Comparison of ENCODE assay signal across 24 cellular contexts in the genomic region with DNA sequence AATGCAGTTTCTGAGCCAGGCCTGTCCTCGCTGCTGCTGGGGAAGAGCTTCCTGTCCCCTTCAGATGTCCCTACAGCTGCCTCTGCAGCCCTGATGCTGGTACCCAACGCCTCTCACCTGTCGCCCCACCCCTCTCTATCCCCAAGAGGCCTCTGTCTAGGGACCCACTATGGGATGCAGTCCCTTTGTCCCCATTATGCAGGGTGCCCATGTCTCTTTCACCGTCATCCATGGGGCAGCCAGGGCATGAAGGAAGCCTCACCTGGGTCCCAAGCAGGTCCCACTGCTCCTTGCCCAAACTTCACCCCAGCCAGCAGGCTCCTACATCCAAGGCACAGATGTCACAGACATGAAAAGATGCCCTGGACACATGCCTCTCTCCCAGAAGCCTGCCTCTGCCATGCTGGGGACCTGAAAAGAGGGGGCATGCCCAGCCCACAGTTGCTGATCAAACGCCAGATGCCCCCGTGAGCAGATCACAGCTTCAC.
DNase-seq lines count a peak whose midpoint lies in the region; ATAC-seq and TF ChIP-seq lines count a peak whose summit lies in the region.
"Had no signal": no experiment of that assay in that cellular context is flagged by ENCODE, and none has a peak within 500 bp of the region (broad histone marks: within the 10 kb centered on the region; RNA-seq: fewer than 3 reads in every experiment).

No MANE protein-coding gene starts in this region.

- intact Hi-C loops in left cardiac atrium (cut with DNase I) (no loop called here), left ventricle myocardium superior (cut with micrococcal nuclease) (no loop called here), uterus (cut with DNase I; ENCODE audit: low total_unique reads) (no loop called here)

- TF ChIP-seq CTCF in chondrocyte (IDR thresholded peaks at IDR 0.05) (no peak), nephron (IDR thresholded peaks at IDR 0.05; ENCODE audit: unreplicated experiment in 3 of 3) (no peak), uterus (IDR thresholded peaks at IDR 0.05) (no peak)

- H3K27me3 Mint-ChIP-seq in chondrocyte (ENCODE audit: low read depth): no peaks in the 10 kb centered on the region
- peaks cover 4% of the 10 kb centered on the region for H3K27me3 Mint-ChIP-seq in nephron (ENCODE audit: low read depth)
- H3K27me3 Mint-ChIP-seq: activated CD4-positive, alpha-beta T cell treated with anti-CD3 and anti-CD28 coated beads, Interleukin-2, amount 10 ng/mL, durations not matched to agents 7 days and 5 days had no signal

- H3K4me3 Mint-ChIP-seq in chondrocyte (ENCODE audit: unreplicated experiment): no peak overlapping the region
- peak overlapping the region in 2 of 3 experiments; percentile 5 to 32 for H3K4me3 Mint-ChIP-seq in nephron
- H3K4me3 Mint-ChIP-seq: activated CD4-positive, alpha-beta T cell treated with anti-CD3 and anti-CD28 coated beads, Interleukin-2, amount 10 ng/mL, durations not matched to agents 7 days and 5 days; CD14-positive monocyte; immature natural killer cell had no signal

- no peaks in the 10 kb centered on the region for H3K27me3 ChIP-seq in uterus
- H3K27me3 ChIP-seq: MG63, SJSA1 had no signal

- H3K9me3 ChIP-seq in uterus: no peaks in the 10 kb centered on the region
- H3K9me3 ChIP-seq: MG63 had no signal

- peaks cover 21 to 25% of the 10 kb centered on the region in 2 donors for H3K4me1 ChIP-seq in uterus

- peak; percentile 14 for DNase-seq in left cardiac atrium
- DNase-seq in left ventricle myocardium superior: no peak
- DNase-seq in chondrocyte (ENCODE audit: low spot score): peak; percentile 50
- DNase-seq in uterus: peak in 1 of 2 donors; percentile 18
- no peak for DNase-seq in stimulated activated naive CD8-positive, alpha-beta T cell treated with anti-CD3 and anti-CD28 coated beads, Interleukin-15, Interleukin-2, amounts not matched to agents 100 U/mL and 50 U/mL, for 24 hours
- DNase-seq: activated CD4-positive, alpha-beta T cell treated with anti-CD3 and anti-CD28 coated beads, Interleukin-2, amount 10 ng/mL, durations not matched to agents 7 days and 5 days; caudate nucleus; foreskin fibroblast; immature natural killer cell; MG63; NCI-H1436; NCI-H510A treated with DMSO at 0.1 percent for 48 hours; NK-92 treated with Interleukin-12 subunit alpha and Interleukin-12 subunit beta, amount 100 ng/mL, for 24 hours; stimulated activated CD8-positive, alpha-beta memory T cell treated with anti-CD3 and anti-CD28 coated beads, Interleukin-4, amount 100 ng/mL, for 48 hours; T-helper 2 cell had no signal

- no peak overlapping the region for H3K27ac Mint-ChIP-seq in chondrocyte (ENCODE audit: unreplicated experiment)
- peak overlapping the region in 2 of 3 experiments; percentile 71 to 99 for H3K27ac Mint-ChIP-seq in nephron
- H3K27ac Mint-ChIP-seq: activated CD4-positive, alpha-beta T cell treated with anti-CD3 and anti-CD28 coated beads, Interleukin-2, amount 10 ng/mL, durations not matched to agents 7 days and 5 days; CD14-positive monocyte; immature natural killer cell had no signal

- no peaks in the 10 kb centered on the region for H3K36me3 ChIP-seq in uterus
- H3K36me3 ChIP-seq: SJSA1 had no signal

- peaks cover 44% of the 10 kb centered on the region for H3K4me1 Mint-ChIP-seq in chondrocyte (ENCODE audit: low read depth)
- H3K4me1 Mint-ChIP-seq in nephron: peaks cover 68% of the 10 kb centered on the region
- H3K4me1 Mint-ChIP-seq: activated CD4-positive, alpha-beta T cell treated with anti-CD3 and anti-CD28 coated beads, Interleukin-2, amount 10 ng/mL, durations not matched to agents 7 days and 5 days; CD14-positive monocyte; immature natural killer cell had no signal

- no peak overlapping the region for H3K4me3 ChIP-seq in uterus
- H3K4me3 ChIP-seq: dorsolateral prefrontal cortex, K562, lung, MG63, SJSA1 had no signal

- H3K27ac ChIP-seq in uterus: peak overlapping the region; percentile 88 to 91
- H3K27ac ChIP-seq: dorsolateral prefrontal cortex, SJSA1 had no signal

- ATAC-seq in left cardiac atrium (no peak), left ventricle myocardium superior (no peak), GM18861 (IDR thresholded peaks at IDR 0.05; ENCODE audit: unreplicated experiment) (no peak), HG03196 (IDR thresholded peaks at IDR 0.05; ENCODE audit: unreplicated experiment) (no peak)
- no peak for ATAC-seq in stimulated activated naive CD8-positive, alpha-beta T cell treated with anti-CD3 and anti-CD28 coated beads, Interleukin-15, Interleukin-2, amounts not matched to agents 100 U/mL and 50 U/mL, for 24 hours
- ATAC-seq: K562, right cardiac atrium had no signal

- H3K9me3 Mint-ChIP-seq in chondrocyte (ENCODE audit: low read depth): no peaks in the 10 kb centered on the region
- H3K9me3 Mint-ChIP-seq in nephron: no peaks in the 10 kb centered on the region
- H3K9me3 Mint-ChIP-seq: activated CD4-positive, alpha-beta T cell treated with anti-CD3 and anti-CD28 coated beads, Interleukin-2, amount 10 ng/mL, durations not matched to agents 7 days and 5 days; CD14-positive monocyte; immature natural killer cell had no signal

- TF ChIP-seq POLR2A in uterus (IDR thresholded peaks at IDR 0.05): no peak

- no peaks in the 10 kb centered on the region for H3K36me3 Mint-ChIP-seq in chondrocyte (ENCODE audit: low read depth)
- H3K36me3 Mint-ChIP-seq in nephron (ENCODE audit: low read depth): no peaks in the 10 kb centered on the region
- H3K36me3 Mint-ChIP-seq: CD14-positive monocyte, immature natural killer cell had no signal

Comparison
In these comparisons a context has a peak if more than half of its experiments do, and no peak if none do; other contexts are left out.
1. DNase-seq: peak in left cardiac atrium (single experiment) and chondrocyte (single experiment); none in left ventricle myocardium superior (single experiment) and stimulated activated naive CD8-positive, alpha-beta T cell treated with anti-CD3 and anti-CD28 coated beads, Interleukin-15, Interleukin-2, amounts not matched to agents 100 U/mL and 50 U/mL, for 24 hours (single experiment).